1 cellular context compared by ENCODE assay signal in the genomic region with DNA sequence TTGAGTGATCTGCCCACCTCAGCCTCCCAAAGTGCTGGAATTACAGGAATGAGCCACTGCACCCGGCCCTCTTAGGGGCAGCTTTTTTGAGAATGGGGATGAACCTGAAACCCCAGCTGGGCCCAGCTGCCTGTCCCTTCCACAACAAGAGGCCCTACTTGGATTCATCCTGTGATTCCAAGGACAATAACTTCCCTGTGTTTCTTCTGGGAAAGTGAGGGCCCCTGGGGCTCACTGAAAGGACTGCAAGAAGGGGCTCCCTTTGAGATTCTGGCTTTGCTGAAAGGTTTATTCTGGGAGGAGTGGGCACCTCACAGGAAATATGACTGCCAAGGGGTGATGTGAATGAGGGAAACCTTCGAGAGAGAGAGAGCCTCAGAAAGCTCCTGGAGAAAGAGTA.
TF ChIP-seq lines count a peak whose summit lies in the region.

No MANE protein-coding gene starts in this region.

TF ChIP-seq in GM23338, 12 proteins besides CTCF, POLR2A, EP300 and RAD21 (continued from another document):
- TF ChIP-seq ZNF462 (CRISPR knock-in tag; IDR thresholded peaks at IDR 0.05), result no peak
- no peak for TF ChIP-seq STAT1 (IDR thresholded peaks at IDR 0.05; ENCODE audit: unreplicated experiment)
- no peak for TF ChIP-seq ZNF114 (CRISPR knock-in tag; IDR thresholded peaks at IDR 0.05)
- TF ChIP-seq CREB1 (CRISPR knock-in tag; IDR thresholded peaks at IDR 0.05; ENCODE audit: low read depth), result no peak
